Comparison of ENCODE assay signal across 10 cellular contexts in the genomic region with DNA sequence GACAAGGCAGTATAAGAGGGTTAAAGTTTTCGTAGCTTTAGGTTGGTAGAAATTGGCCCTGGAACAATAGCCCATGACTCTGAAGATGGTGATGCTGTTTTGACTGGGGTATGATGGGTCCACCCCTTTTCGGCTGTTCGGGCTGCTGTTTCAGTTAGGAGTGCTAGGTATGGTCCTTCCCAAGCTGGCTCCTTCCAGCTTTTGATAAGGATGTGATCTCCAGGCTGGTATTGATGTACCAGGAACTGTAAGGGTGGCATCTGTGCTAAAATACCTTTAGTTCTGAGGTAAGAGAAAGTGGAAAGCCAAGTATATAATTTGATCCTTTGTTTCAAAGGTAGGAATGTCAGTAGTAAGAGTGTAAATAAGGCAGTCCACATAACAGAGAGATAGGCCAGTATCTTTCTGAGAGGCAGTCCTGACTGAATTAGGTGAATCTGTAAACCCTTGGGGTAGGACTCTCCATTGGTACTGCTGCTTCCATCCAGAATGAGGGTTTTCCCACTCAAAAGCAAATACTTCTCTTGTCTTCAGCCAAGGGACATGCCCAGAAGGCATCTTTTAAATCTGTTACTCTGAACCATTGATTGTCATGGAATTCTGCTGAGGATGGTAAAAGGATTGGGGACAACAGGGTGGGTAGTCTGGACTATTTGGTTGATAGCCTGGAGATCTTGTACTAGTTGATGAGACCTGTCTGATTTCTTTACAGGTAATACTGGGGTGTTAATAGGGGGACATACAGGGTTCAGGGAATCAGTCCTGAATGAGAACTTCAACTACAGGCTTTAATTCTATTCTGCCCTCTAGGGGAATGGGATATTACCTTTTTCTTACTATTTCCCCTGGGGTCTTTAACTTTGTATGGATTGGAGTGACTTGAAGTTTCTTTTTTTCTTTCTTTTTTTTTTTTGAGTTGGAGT. TPM values are rescaled to one million over a fixed set of nuclear protein-coding genes. Genes with fewer than 3 reads are reported as not detected.
A peak's percentile ranks its signal among the peaks of the same experiment; 100 is the strongest.
DNase-seq lines count a peak whose midpoint lies in the region; ATAC-seq, FAIRE-seq and TF ChIP-seq lines count a peak whose summit lies in the region.
"Had no signal": no experiment of that assay in that cellular context is flagged by ENCODE, and none has a peak within 500 bp of the region (broad histone marks: within the 10 kb centered on the region; RNA-seq: fewer than 3 reads in every experiment).

No MANE protein-coding gene starts in this region.

- ATAC-seq in HG03521 (IDR thresholded peaks at IDR 0.05; ENCODE audit: unreplicated experiment) (no peak), HG02852 (IDR thresholded peaks at IDR 0.05; ENCODE audit: unreplicated experiment) (no peak)

- CTCF ChIA-PET in activated CD4-positive, alpha-beta memory T cell treated with anti-CD3 and anti-CD28 coated beads, Interleukin-2, amount 10 ng/mL, durations not matched to agents 7 days and 5 days (lab: Charles Lee) = interaction anchor here (1.4 to 2.3 kb wide), 2 partner anchors 9 to 37 kb away, joined by 3 to 8 read pairs; no protein-coding TSS in a partner anchor

- peaks cover 84% of the 10 kb centered on the region for H3K4me1 Mint-ChIP-seq in activated CD4-positive, alpha-beta memory T cell treated with anti-CD3 and anti-CD28 coated beads, Interleukin-2, amount 10 ng/mL, durations not matched to agents 7 days and 5 days

- peaks cover 2% of the 10 kb centered on the region for H3K9me1 ChIP-seq in keratinocyte (ENCODE audit: control insufficient read depth, extremely low read depth, insufficient read depth, low read length)

- peaks cover 57% of the 10 kb centered on the region for H3K9me3 Mint-ChIP-seq in activated CD4-positive, alpha-beta memory T cell treated with anti-CD3 and anti-CD28 coated beads, Interleukin-2, amount 10 ng/mL, durations not matched to agents 7 days and 5 days

- no peak overlapping the region for H2AFZ ChIP-seq in keratinocyte (ENCODE audit: control insufficient read depth, low read length)

- TF ChIP-seq CTCF in C4-2B (conservative IDR thresholded peaks at IDR 0.05) (0 out of 2 replicates have a peak, but pooled peaks have one; percentile 5), keratinocyte (optimal IDR thresholded peaks at IDR 0.05 in 1 of 3, IDR thresholded peaks at IDR 0.05 in 1 of 3, conservative IDR thresholded peaks at IDR 0.05 in 1 of 3; ENCODE audit: extremely low read depth in 1 of 3, insufficient read depth in 2 of 3, low read length in 3 of 3) (no peak)

- FAIRE-seq in keratinocyte (lab: Jason Lieb, UNC) = no peak

- H3K9ac ChIP-seq in keratinocyte (ENCODE audit: control insufficient read depth, extremely low read depth, insufficient read depth, low read length) = peak overlapping the region; percentile 10

- peaks cover 84% of the 10 kb centered on the region for H3K79me2 ChIP-seq in keratinocyte (ENCODE audit: control insufficient read depth, insufficient read depth, low read length)

- DNase-seq in HAP-1 (ENCODE audit: low spot score in 2 of 2) (peak; percentile 29 to 43), keratinocyte (ENCODE audit: low read depth, low spot score) (no peak), AG08395 (ENCODE audit: low spot score) (no peak), NCI-H510A treated with DMSO at 0.1 percent for 48 hours (lab: John Stamatoyannopoulos, UW) (no peak)
- no peak for DNase-seq in activated CD4-positive, alpha-beta memory T cell treated with anti-CD3 and anti-CD28 coated beads, Interleukin-2, amount 10 ng/mL, durations not matched to agents 7 days and 5 days
- DNase-seq: dermis blood vessel endothelial cell, WERI-Rb-1 had no signal

- peak overlapping the region; percentile 96 for H3K4me3 ChIP-seq in HAP-1
- H3K4me3 ChIP-seq in keratinocyte (ENCODE audit: control insufficient read depth in 2 of 3, extremely low read depth in 1 of 3, insufficient read depth in 2 of 3, low read depth in 1 of 3, low read length in 3 of 3) = peak overlapping the region in 1 of 3 experiments; percentile 56

- peak overlapping the region; percentile 100 for H3K4me3 Mint-ChIP-seq in activated CD4-positive, alpha-beta memory T cell treated with anti-CD3 and anti-CD28 coated beads, Interleukin-2, amount 10 ng/mL, durations not matched to agents 7 days and 5 days

- H3K27me3 ChIP-seq in HAP-1 (ENCODE audit: low read depth) = no peaks in the 10 kb centered on the region
- no peaks in the 10 kb centered on the region for H3K27me3 ChIP-seq in keratinocyte (ENCODE audit: control insufficient read depth, extremely low read depth, insufficient read depth, low read length)

- H3K36me3 ChIP-seq in HAP-1 (replicated peaks) (peaks cover 100% of the 10 kb centered on the region), keratinocyte (ENCODE audit: control insufficient read depth in 2 of 2, extremely low read depth in 1 of 2, insufficient read depth in 2 of 2, low read length in 2 of 2) (peaks cover 56 to 90% of the 10 kb centered on the region in 2 experiments)

- peaks cover 93% of the 10 kb centered on the region for H4K20me1 ChIP-seq in keratinocyte (ENCODE audit: control insufficient read depth, extremely low read depth, insufficient read depth, low read length)

- H3K9me3 ChIP-seq in HAP-1 (peaks cover 17% of the 10 kb centered on the region), keratinocyte (ENCODE audit: control insufficient read depth, low read depth, low read length) (peaks cover 7% of the 10 kb centered on the region)

- peaks cover 44% of the 10 kb centered on the region for H3K4me1 ChIP-seq in HAP-1
- H3K4me1 ChIP-seq in keratinocyte (ENCODE audit: control insufficient read depth, extremely low read depth, insufficient read depth, low read length) = peaks cover 63% of the 10 kb centered on the region

- POLR2A ChIA-PET in activated CD4-positive, alpha-beta memory T cell treated with anti-CD3 and anti-CD28 coated beads, Interleukin-2, amount 10 ng/mL, durations not matched to agents 7 days and 5 days (lab: Charles Lee) = interaction anchor here (1.0 to 9.6 kb wide), 7 partner anchors 7 to 312 kb away, joined by 3 to 145 read pairs (median 13); partner anchors contain the start of gene ZNFX1

- peak overlapping the region; percentile 48; the same call in 1 of the 2 replicates for H3K27ac ChIP-seq in C4-2B
- peak overlapping the region; percentile 10 for H3K27ac ChIP-seq in keratinocyte (ENCODE audit: control insufficient read depth, insufficient read depth, low read length)
- H3K27ac ChIP-seq: WERI-Rb-1 had no signal

- H3K27me3 Mint-ChIP-seq in activated CD4-positive, alpha-beta memory T cell treated with anti-CD3 and anti-CD28 coated beads, Interleukin-2, amount 10 ng/mL, durations not matched to agents 7 days and 5 days = no peaks in the 10 kb centered on the region

- peaks cover 100% of the 10 kb centered on the region for H3K36me3 Mint-ChIP-seq in activated CD4-positive, alpha-beta memory T cell treated with anti-CD3 and anti-CD28 coated beads, Interleukin-2, amount 10 ng/mL, durations not matched to agents 7 days and 5 days (ENCODE audit: low read depth)

- peak overlapping the region; percentile 96 for H3K4me2 ChIP-seq in keratinocyte (ENCODE audit: control insufficient read depth, extremely low read depth, insufficient read depth, low read depth, low read length)

- in situ Hi-C loops in HAP-1 (cut with MboI; ENCODE audit: low sequenced_read_pairs) = no loop called here

- H3K27ac Mint-ChIP-seq in activated CD4-positive, alpha-beta memory T cell treated with anti-CD3 and anti-CD28 coated beads, Interleukin-2, amount 10 ng/mL, durations not matched to agents 7 days and 5 days = peak overlapping the region; percentile 68

- dilution Hi-C loops in keratinocyte (cut with MboI; ENCODE audit: extremely low pct_ligation_motif_present, low sequenced_read_pairs) = no loop called here

RNA-seq across cellular contexts. Expression of gene ZNFX1, which starts 6.1 kb away (rescaled TPM):
- total RNA-seq in activated CD4-positive, alpha-beta memory T cell treated with anti-CD3 and anti-CD28 coated beads, Interleukin-2, amount 10 ng/mL, durations not matched to agents 7 days and 5 days = 10 to 100 TPM; 88.7 to 89.5 TPM
- 14.2 to 19.6 TPM (median 16.4 TPM) in 3 replicates for polyA plus RNA-seq in keratinocyte
- polyA plus RNA-seq in keratinocyte (2011; ENCODE audit: low read depth) = 6.8 TPM
- 17.3 and 19.8 TPM in 2 replicates for polyA plus RNA-seq in keratinocyte (2011; cell fraction: cytosol; rRNA removed)
- polyA plus RNA-seq in keratinocyte (2011; cell fraction: nucleus; rRNA removed) = 45.7 and 49.0 TPM in 2 replicates
- polyA plus RNA-seq in keratinocyte (2012; ENCODE audit: low replicate concordance) = 12.5 and 34.7 TPM in 2 replicates
- 44.9 to 78.9 TPM (median 58.3 TPM) in 3 replicates for polyA minus RNA-seq in keratinocyte
- polyA minus RNA-seq in keratinocyte (2011; cell fraction: cytosol; rRNA and poly(A)+ RNA removed) = 27.0 TPM
- 41.0 and 75.3 TPM in 2 replicates for polyA minus RNA-seq in keratinocyte (2011; cell fraction: nucleus; rRNA and poly(A)+ RNA removed)

Comparison
In these comparisons a context has a peak if more than half of its experiments do, and no peak if none do; other contexts are left out.
1. DNase-seq: peak in HAP-1 (2 of 2); none in activated CD4-positive, alpha-beta memory T cell treated with anti-CD3 and anti-CD28 coated beads, Interleukin-2, amount 10 ng/mL, durations not matched to agents 7 days and 5 days (single experiment), keratinocyte (single experiment), AG08395 (single experiment) and NCI-H510A treated with DMSO at 0.1 percent for 48 hours (single experiment).